ENCODE assay signal across 19 cellular contexts in the genomic region with DNA sequence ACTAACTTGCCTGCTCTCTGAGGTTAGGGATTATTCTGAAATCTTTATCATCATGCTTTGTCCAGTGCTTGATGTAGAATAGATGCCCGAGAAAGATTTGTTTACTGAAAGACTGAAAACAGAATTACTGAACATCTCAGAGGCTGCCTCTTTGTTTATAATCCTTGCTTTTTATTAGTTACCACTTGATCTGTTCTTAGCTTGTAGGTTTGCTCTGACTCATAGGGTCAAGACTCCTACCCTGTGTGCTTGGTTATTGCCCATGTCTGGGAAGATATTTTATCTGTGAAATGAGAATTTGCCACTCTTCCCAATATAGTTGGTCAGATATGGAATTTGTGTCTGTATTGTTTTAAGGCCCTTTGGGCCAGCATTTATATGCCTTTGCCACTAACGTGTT.
DNase-seq lines count a peak whose midpoint lies in the region; ATAC-seq, FAIRE-seq and TF ChIP-seq lines count a peak whose summit lies in the region.
"Had no signal": no experiment of that assay in that cellular context is flagged by ENCODE, and none has a peak within 500 bp of the region (broad histone marks: within the 10 kb centered on the region; RNA-seq: fewer than 3 reads in every experiment).

No MANE protein-coding gene starts in this region.

- WGBS in IMR-90 (ENCODE audit: extremely low coverage in 2 of 2, insufficient read length in 1 of 2), 2 experiments: no CpG with 5 or more reads among the region's 2 CpGs

- no peak overlapping the region for H2BK120ac ChIP-seq in IMR-90 (ENCODE audit: low read depth, low read length)

- peak; percentile 95 for FAIRE-seq in TTC549 (lab: Jason Lieb, UNC)
- FAIRE-seq: A204.1, HTR-8/SVneo had no signal

- H2BK20ac ChIP-seq in IMR-90 (ENCODE audit: low read depth, low read length): no peak overlapping the region

- H3K9me3 ChIP-seq in IMR-90 (ENCODE audit: control insufficient read depth, insufficient read depth, low read length): no peaks in the 10 kb centered on the region
- H3K9me3 ChIP-seq: BE2C had no signal

- H4K8ac ChIP-seq in IMR-90 (ENCODE audit: low read depth in 2 of 2, low read length in 2 of 2): no peak overlapping the region

- no peak overlapping the region for H4K91ac ChIP-seq in IMR-90 (ENCODE audit: insufficient read depth, low read depth, low read length)

- no peak overlapping the region for H2AK9ac ChIP-seq in IMR-90 (replicated peaks; ENCODE audit: low read depth, low read length, poor library complexity)

- no peak overlapping the region for H3K4ac ChIP-seq in IMR-90 (ENCODE audit: low read depth, low read length)

- no peak overlapping the region for H3K9ac ChIP-seq in IMR-90 (ENCODE audit: low read depth, low read length)

- TF ChIP-seq CTCF in IMR-90 (conservative IDR thresholded peaks at IDR 0.05; ENCODE audit: low read depth, low read length): no peak
- TF ChIP-seq CTCF in fibroblast of villous mesenchyme (IDR thresholded peaks at IDR 0.05; ENCODE audit: insufficient read depth, low read depth, low read length): no peak

- no peaks in the 10 kb centered on the region; the same call in 1 of the 2 replicates for H3K27me3 ChIP-seq in IMR-90 (ENCODE audit: control insufficient read depth, insufficient read depth, low read length)
- H3K27me3 ChIP-seq: BE2C had no signal

- H4K5ac ChIP-seq in IMR-90 (ENCODE audit: low read depth, low read length): no peak overlapping the region

- H4K20me1 ChIP-seq in IMR-90 (ENCODE audit: insufficient read depth, low read length): no peaks in the 10 kb centered on the region

- no peak overlapping the region for H3K56ac ChIP-seq in IMR-90 (ENCODE audit: extremely low read depth, insufficient read depth, low read length)

- no peak for TF ChIP-seq RAD21 in IMR-90 (IDR thresholded peaks at IDR 0.05; ENCODE audit: low read length)

- POLR2A ChIA-PET in IMR-90 (lab: Charles Lee; ENCODE audit: unreplicated experiment): no interaction called here

- H2BK5ac ChIP-seq in IMR-90 (ENCODE audit: low read depth, low read length, poor library complexity, severe bottlenecking): no peak overlapping the region

- H3K23ac ChIP-seq in IMR-90 (ENCODE audit: low read depth, low read length): no peak overlapping the region

- CTCF ChIA-PET in IMR-90 (lab: Yijun Ruan, JAX): no interaction called here

- H3K4me2 ChIP-seq in IMR-90 (ENCODE audit: low read depth, low read length): no peak overlapping the region

- no peak for TF ChIP-seq POLR2A in IMR-90 (IDR thresholded peaks at IDR 0.05; ENCODE audit: low read depth, low read length)

- dilution Hi-C loops in IMR-90 (cut with HindIII; ENCODE audit: low sequenced_read_pairs, unreplicated experiment): no loop called here

- no peak overlapping the region for H2BK15ac ChIP-seq in IMR-90 (ENCODE audit: low read depth, low read length)

- H3K27ac ChIP-seq in IMR-90 (ENCODE audit: insufficient read depth, low read length): no peak overlapping the region

- no peak for DNase-seq in IMR-90
- DNase-seq in fibroblast of villous mesenchyme (ENCODE audit: low read depth): peak; percentile 52
- DNase-seq in stimulated activated CD4-positive, alpha-beta T cell treated with anti-CD3 and anti-CD28 coated beads, Interleukin-15, amount 100 ng/mL, for 24 hours: no peak
- DNase-seq in NAMALWA (ENCODE audit: low spot score): no peak
- DNase-seq in posterior vena cava (ENCODE audit: low spot score): no peak
- DNase-seq: ACHN; BE2C; C1 segment of cervical spinal cord; CD4-positive, CD25-positive, alpha-beta regulatory T cell; CD8-positive, alpha-beta memory T cell; COR-L47; DMS 273 treated with DMSO at 0.1 percent for 48 hours; GF-D8; GOT3; H9 had no signal

- no peak overlapping the region for H3K14ac ChIP-seq in IMR-90 (replicated peaks; ENCODE audit: low read depth, low read length)

- in situ Hi-C loops in IMR-90 (cut with MboI; ENCODE audit: low sequenced_read_pairs): no loop called here

- no peak overlapping the region for H3K4me3 ChIP-seq in IMR-90 (ENCODE audit: insufficient read depth, low read depth, low read length)
- no peak overlapping the region for H3K4me3 ChIP-seq in fibroblast of villous mesenchyme (ENCODE audit: low read depth, low read length)

- intact Hi-C loops in IMR-90 (cut with micrococcal nuclease) (no loop called here), posterior vena cava (cut with DNase I) (no loop called here)

- no peaks in the 10 kb centered on the region for H3K79me1 ChIP-seq in IMR-90 (ENCODE audit: low read depth in 1 of 2, low read length in 2 of 2)

- no peaks in the 10 kb centered on the region for H3K36me3 ChIP-seq in IMR-90 (ENCODE audit: control insufficient read depth, insufficient read depth, low read length)
- H3K36me3 ChIP-seq: BE2C had no signal

- H3K9me1 ChIP-seq in IMR-90 (ENCODE audit: insufficient read depth, low read length): no peaks in the 10 kb centered on the region

- no peak overlapping the region for H3K18ac ChIP-seq in IMR-90 (ENCODE audit: low read depth, low read length)

- no TSS peak for BruUV-seq in IMR-90 (replicated peaks; lab: Mats Ljungman, UMichigan)

- no peaks in the 10 kb centered on the region; the same call in 1 of the 2 replicates for H3K4me1 ChIP-seq in IMR-90 (ENCODE audit: control insufficient read depth, insufficient read depth, low read length)
- H3K4me1 ChIP-seq: BE2C had no signal

- H2AFZ ChIP-seq in IMR-90 (replicated peaks; ENCODE audit: low read length, poor library complexity): no peak overlapping the region

- ATAC-seq in IMR-90 (ENCODE audit: low read depth) (peak; percentile 73), GM19035 (IDR thresholded peaks at IDR 0.05; ENCODE audit: unreplicated experiment) (no peak)

- H2AK5ac ChIP-seq in IMR-90 (ENCODE audit: low read depth, low read length): no peak overlapping the region

TF ChIP-seq in IMR-90, 13 proteins besides CTCF, POLR2A, EP300 and RAD21:
- TF ChIP-seq NFE2L2 (IDR thresholded peaks at IDR 0.05; ENCODE audit: low read depth, low read length) (no peak), RFX5 (IDR thresholded peaks at IDR 0.05; ENCODE audit: low read depth, low read length) (no peak), CHD1 (IDR thresholded peaks at IDR 0.05; ENCODE audit: low read depth, low read length) (no peak), MAZ (IDR thresholded peaks at IDR 0.05; ENCODE audit: borderline replicate concordance, low read depth, low read length) (no peak), SMC3 (IDR thresholded peaks at IDR 0.05; ENCODE audit: low read depth, low read length) (no peak), FOS (IDR thresholded peaks at IDR 0.05; ENCODE audit: low read depth, low read length) (no peak), RCOR1 (IDR thresholded peaks at IDR 0.05; ENCODE audit: insufficient replicate concordance, low read length) (no peak), CEBPB (IDR thresholded peaks at IDR 0.05; ENCODE audit: low read depth, low read length) (no peak), MAFK (IDR thresholded peaks at IDR 0.05; ENCODE audit: low read depth, low read length) (no peak), BHLHE40 (IDR thresholded peaks at IDR 0.05; ENCODE audit: low read depth, low read length) (no peak), MXI1 (IDR thresholded peaks at IDR 0.05; ENCODE audit: borderline replicate concordance, low read depth, low read length) (no peak)
- TF ChIP-seq, protein P1, sequence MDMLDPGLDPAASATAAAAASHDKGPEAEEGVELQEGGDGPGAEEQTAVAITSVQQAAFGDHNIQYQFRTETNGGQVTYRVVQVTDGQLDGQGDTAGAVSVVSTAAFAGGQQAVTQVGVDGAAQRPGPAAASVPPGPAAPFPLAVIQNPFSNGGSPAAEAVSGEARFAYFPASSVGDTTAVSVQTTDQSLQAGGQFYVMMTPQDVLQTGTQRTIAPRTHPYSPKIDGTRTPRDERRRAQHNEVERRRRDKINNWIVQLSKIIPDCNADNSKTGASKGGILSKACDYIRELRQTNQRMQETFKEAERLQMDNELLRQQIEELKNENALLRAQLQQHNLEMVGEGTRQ (IDR thresholded peaks at IDR 0.05; ENCODE audit: low read depth, low read length): no peak
- TF ChIP-seq, protein P2, sequence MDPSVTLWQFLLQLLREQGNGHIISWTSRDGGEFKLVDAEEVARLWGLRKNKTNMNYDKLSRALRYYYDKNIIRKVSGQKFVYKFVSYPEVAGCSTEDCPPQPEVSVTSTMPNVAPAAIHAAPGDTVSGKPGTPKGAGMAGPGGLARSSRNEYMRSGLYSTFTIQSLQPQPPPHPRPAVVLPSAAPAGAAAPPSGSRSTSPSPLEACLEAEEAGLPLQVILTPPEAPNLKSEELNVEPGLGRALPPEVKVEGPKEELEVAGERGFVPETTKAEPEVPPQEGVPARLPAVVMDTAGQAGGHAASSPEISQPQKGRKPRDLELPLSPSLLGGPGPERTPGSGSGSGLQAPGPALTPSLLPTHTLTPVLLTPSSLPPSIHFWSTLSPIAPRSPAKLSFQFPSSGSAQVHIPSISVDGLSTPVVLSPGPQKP (IDR thresholded peaks at IDR 0.05; ENCODE audit: borderline replicate concordance, low read depth, low read length): no peak
